In the genomic region with DNA sequence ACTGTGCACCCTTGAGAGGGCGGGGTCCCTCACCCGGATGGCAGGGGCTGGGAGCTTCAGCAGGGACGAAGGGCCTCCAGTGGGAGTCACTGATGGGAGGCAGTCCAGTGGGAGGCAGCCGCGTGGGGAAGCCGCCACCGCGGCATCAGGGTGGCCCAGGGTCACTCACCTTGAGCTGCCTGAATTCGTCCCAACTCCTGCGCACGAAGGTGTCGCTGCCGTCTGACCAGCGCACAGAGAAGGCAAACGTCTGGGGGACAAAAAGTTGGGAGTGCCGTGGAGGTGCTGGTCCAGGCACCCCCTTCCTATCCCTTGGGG, we compare ENCODE assay signal across 20 cellular contexts. TPM values are rescaled to one million over a fixed set of nuclear protein-coding genes. Genes with fewer than 3 reads are reported as not detected.
DNase-seq lines count a peak whose midpoint lies in the region; ATAC-seq and TF ChIP-seq lines count a peak whose summit lies in the region.
"Had no signal": no experiment of that assay in that cellular context is flagged by ENCODE, and none has a peak within 500 bp of the region (broad histone marks: within the 10 kb centered on the region; RNA-seq: fewer than 3 reads in every experiment).

No MANE protein-coding gene starts in this region.

- H3K14ac ChIP-seq in neuronal stem cell (ENCODE audit: low read length): no peak overlapping the region

- H3K9me3 Mint-ChIP-seq in GM23338 (no peaks in the 10 kb centered on the region), IgD-negative memory B cell (no peaks in the 10 kb centered on the region)
- H3K9me3 Mint-ChIP-seq: CD8-positive, alpha-beta T cell had no signal

- peak overlapping the region; percentile 89 for H3K4me2 ChIP-seq in GM23338
- H3K4me2 ChIP-seq in neuronal stem cell (ENCODE audit: insufficient read depth, low read length, poor library complexity, severe bottlenecking): no peak overlapping the region

- H4K91ac ChIP-seq in neuronal stem cell (ENCODE audit: low read depth, low read length, poor library complexity): no peak overlapping the region

- H3K4me1 ChIP-seq in GM23338 (ENCODE audit: insufficient read depth) (peaks cover 21% of the 10 kb centered on the region), esophagus (ENCODE audit: control insufficient read depth in 2 of 2, insufficient read depth in 2 of 2, low read length in 1 of 2) (peaks cover 5 to 52% of the 10 kb centered on the region in 2 donors), neuronal stem cell (ENCODE audit: control insufficient read depth in 2 of 2, insufficient read depth in 1 of 2, low read depth in 1 of 2, low read length in 2 of 2) (peaks cover 17 to 31% of the 10 kb centered on the region in 2 donors)

- peak overlapping the region; percentile 84 for H2AK5ac ChIP-seq in neuronal stem cell (ENCODE audit: low read depth, low read length)

- H2AFZ ChIP-seq in GM23338: 0 out of 2 replicates have a peak overlapping the region, but pooled peaks have one; percentile 38
- H2AFZ ChIP-seq in neuronal stem cell (ENCODE audit: low read length): no peak overlapping the region

- H3K9me3 ChIP-seq in esophagus (ENCODE audit: control insufficient read depth in 2 of 2, insufficient read depth in 1 of 2, low read depth in 1 of 2, low read length in 1 of 2) (no peaks in the 10 kb centered on the region), neuronal stem cell (replicated peaks in 1 of 2; ENCODE audit: control insufficient read depth in 2 of 2, insufficient read depth in 1 of 2, low read depth in 1 of 2, low read length in 2 of 2) (no peaks in the 10 kb centered on the region)
- H3K9me3 ChIP-seq: SJSA1 had no signal

- no peaks in the 10 kb centered on the region for H3K9me2 ChIP-seq in GM23338 (ENCODE audit: insufficient read depth)

- peaks cover 11% of the 10 kb centered on the region for H3K79me1 ChIP-seq in neuronal stem cell (ENCODE audit: low read depth, low read length)

- H3F3A ChIP-seq in GM23338 (replicated peaks; ENCODE audit: low read depth): peaks cover 34% of the 10 kb centered on the region

- H2BK120ac ChIP-seq in neuronal stem cell (ENCODE audit: low read depth, low read length): no peak overlapping the region

- ATAC-seq in GM23338: no peak
- ATAC-seq in HG03135 (IDR thresholded peaks at IDR 0.05; ENCODE audit: unreplicated experiment): no peak
- no peak for ATAC-seq in GM19035 (IDR thresholded peaks at IDR 0.05; ENCODE audit: unreplicated experiment)
- ATAC-seq: CD8-positive, alpha-beta T cell had no signal

- peaks cover 14% of the 10 kb centered on the region for H3K36me3 Mint-ChIP-seq in GM23338 (ENCODE audit: low read depth)
- H3K36me3 Mint-ChIP-seq in IgD-negative memory B cell: peaks cover 2% of the 10 kb centered on the region

- H2BK15ac ChIP-seq in neuronal stem cell (ENCODE audit: low read length): peak overlapping the region; percentile 49

- H3K36me3 ChIP-seq in GM23338 (ENCODE audit: insufficient read depth) (no peaks in the 10 kb centered on the region), esophagus (ENCODE audit: control insufficient read depth in 2 of 2, insufficient read depth in 2 of 2, low read length in 1 of 2) (peaks cover 5 to 32% of the 10 kb centered on the region in 2 donors), neuronal stem cell (replicated peaks in 1 of 2; ENCODE audit: control insufficient read depth in 2 of 2, insufficient read depth in 2 of 2, low read length in 2 of 2) (peaks cover 25 to 38% of the 10 kb centered on the region in 2 donors)

- H3K4ac ChIP-seq in neuronal stem cell (ENCODE audit: low read length): peak overlapping the region; percentile 76

- H3K4me3 Mint-ChIP-seq in GM23338 (peak overlapping the region; percentile 68), IgD-negative memory B cell (peak overlapping the region in 2 of 4 donors; percentile 5 to 79)
- H3K4me3 Mint-ChIP-seq: CD8-positive, alpha-beta T cell had no signal

- no peaks in the 10 kb centered on the region; the same call in none of the 2 replicates for H4K20me1 ChIP-seq in GM23338 (replicated peaks; ENCODE audit: insufficient read depth)

- peaks cover 47% of the 10 kb centered on the region for H3K27me3 Mint-ChIP-seq in GM23338 (ENCODE audit: insufficient read depth, low read depth, poor library complexity)
- peaks cover 20% of the 10 kb centered on the region for H3K27me3 Mint-ChIP-seq in IgD-negative memory B cell

- peak overlapping the region; percentile 68 for H3K4me3 ChIP-seq in GM23338
- peak overlapping the region; percentile 1 to 5 for H3K4me3 ChIP-seq in esophagus (ENCODE audit: low read depth in 1 of 2, low read length in 2 of 2)
- no peak overlapping the region for H3K4me3 ChIP-seq in neuronal stem cell (ENCODE audit: low read length in 2 of 2)
- H3K4me3 ChIP-seq: SJSA1 had no signal

- peak overlapping the region; percentile 73 for H2BK12ac ChIP-seq in neuronal stem cell (ENCODE audit: low read length)

- H3K27ac Mint-ChIP-seq in GM23338 (no peak overlapping the region), IgD-negative memory B cell (peak overlapping the region in 2 of 3 donors; percentile 46 to 78)
- H3K27ac Mint-ChIP-seq: CD8-positive, alpha-beta T cell had no signal

- peaks cover 4% of the 10 kb centered on the region; the same call in 1 of the 2 replicates for H3K79me2 ChIP-seq in GM23338 (replicated peaks; ENCODE audit: insufficient read depth)

- WGBS in esophagus, 2 donors: 17% methylated on average over 16 of the region's 16 CpGs
- no CpG with 5 or more reads among the region's 16 CpGs for WGBS in neuronal stem cell (ENCODE audit: extremely low coverage in 2 of 2, insufficient read length in 2 of 2, insufficient replicate concordance in 1 of 2), 2 donors

- H2BK5ac ChIP-seq in neuronal stem cell (ENCODE audit: low read length): no peak overlapping the region

- peak overlapping the region; percentile 99 for H3K23ac ChIP-seq in neuronal stem cell (ENCODE audit: low read depth, low read length, poor library complexity)

- H3K27me3 ChIP-seq in GM23338 (ENCODE audit: insufficient read depth): peaks cover 36% of the 10 kb centered on the region
- peaks cover 0 to 10% of the 10 kb centered on the region in 2 donors for H3K27me3 ChIP-seq in esophagus (ENCODE audit: control insufficient read depth in 1 of 2, insufficient read depth in 2 of 2, low read length in 2 of 2)
- peaks cover 0 to 50% (median 18%) of the 10 kb centered on the region in 3 experiments for H3K27me3 ChIP-seq in neuronal stem cell (ENCODE audit: control insufficient read depth in 3 of 3, insufficient read depth in 3 of 3, low read depth in 1 of 3, low read length in 3 of 3)

- DNase-seq in GM23338 (ENCODE audit: low spot score): no peak
- DNase-seq in neuronal stem cell (ENCODE audit: low spot score): no peak
- DNase-seq in NCI-H748 treated with DMSO at 0.1 percent for 48 hours (lab: John Stamatoyannopoulos, UW): no peak
- no peak for DNase-seq in Ammon's horn (ENCODE audit: low spot score)
- DNase-seq: DMS79, IMR-90, MV-4-11, NCI-H1417 treated with DMSO at 0.1 percent for 48 hours, NCI-H1930, NCI-H774, SW 1271 had no signal

- H4K8ac ChIP-seq in neuronal stem cell (ENCODE audit: low read depth, low read length): no peak overlapping the region

- H3K18ac ChIP-seq in neuronal stem cell (ENCODE audit: low read length): no peak overlapping the region

- no peak overlapping the region for H3K27ac ChIP-seq in GM23338 (ENCODE audit: low read depth)
- no peak overlapping the region for H3K27ac ChIP-seq in esophagus (ENCODE audit: low read depth in 2 of 2, low read length in 1 of 2)
- no peak overlapping the region for H3K27ac ChIP-seq in neuronal stem cell (replicated peaks; ENCODE audit: low read length)
- H3K27ac ChIP-seq: SJSA1 had no signal

- H3K9ac ChIP-seq in neuronal stem cell (ENCODE audit: low read depth, low read length, poor library complexity): no peak overlapping the region

- H3K4me1 Mint-ChIP-seq in GM23338: peaks cover 23% of the 10 kb centered on the region
- H3K4me1 Mint-ChIP-seq in IgD-negative memory B cell: peaks cover 0 to 5% (median 0%) of the 10 kb centered on the region in 3 donors

- no peak for TF ChIP-seq CTCF in GM23338 (conservative IDR thresholded peaks at IDR 0.05; ENCODE audit: low read depth in 2 of 2)

TF ChIP-seq in GM23338, 12 proteins besides CTCF, POLR2A, EP300 and RAD21 (continues in another document):
- TF ChIP-seq ZNF114 (CRISPR knock-in tag; IDR thresholded peaks at IDR 0.05) (no peak), ZNF331 (CRISPR knock-in tag; IDR thresholded peaks at IDR 0.05; ENCODE audit: low read depth) (no peak), CREB1 (CRISPR knock-in tag; IDR thresholded peaks at IDR 0.05; ENCODE audit: low read depth) (no peak), NANOG (IDR thresholded peaks at IDR 0.05; ENCODE audit: borderline replicate concordance) (no peak)

RNA-seq across cellular contexts. Expression of gene NOXO1, which starts 0.5 kb away (rescaled TPM):
- total RNA-seq in GM23338 (2014; rRNA removed; shearing (Covaris generic)): 1.2 and 2.0 TPM in 2 replicates
- 2.0 and 2.6 TPM in 2 replicates for polyA plus RNA-seq in GM23338 (2016; fragmentation: Nextera tagmentation; extraction: Ambion mirVana)
- polyA plus RNA-seq in IgD-negative memory B cell: not detected
- polyA plus RNA-seq in esophagus: 1 to 10 TPM; 2.7 to 9.3 TPM
- polyA plus RNA-seq in neuronal stem cell (2013, experiment 1 of 2): 0.14 TPM
- polyA plus RNA-seq in neuronal stem cell (2013, experiment 2 of 2): 0.08 TPM
- total RNA-seq: IMR-90 had no signal

RNA-seq across cellular contexts. Expression of gene GFER, which starts 3.3 kb away (rescaled TPM):
- 40.1 and 53.2 TPM in 2 replicates for total RNA-seq in GM23338 (2014; rRNA removed; shearing (Covaris generic))
- 64.5 and 68.5 TPM in 2 replicates for polyA plus RNA-seq in GM23338 (2016; fragmentation: Nextera tagmentation; extraction: Ambion mirVana)
- polyA plus RNA-seq in IgD-negative memory B cell: 39.0 TPM
- polyA plus RNA-seq in esophagus: 10 to 100 TPM; 13.1 to 23.1 TPM
- 32.3 TPM for polyA plus RNA-seq in neuronal stem cell (2013, experiment 1 of 2)
- 33.5 TPM for polyA plus RNA-seq in neuronal stem cell (2013, experiment 2 of 2)

RNA-seq across cellular contexts. Expression of gene TBL3, which starts 8.9 kb away (rescaled TPM):
- total RNA-seq in GM23338 (2014; rRNA removed; shearing (Covaris generic)): 122 and 157 TPM in 2 replicates
- 67.0 and 68.8 TPM in 2 replicates for polyA plus RNA-seq in GM23338 (2016; fragmentation: Nextera tagmentation; extraction: Ambion mirVana)
- 52.0 TPM for polyA plus RNA-seq in IgD-negative memory B cell
- 10 to 100 TPM; 56.6 to 59.0 TPM for polyA plus RNA-seq in esophagus
- 20.3 TPM for polyA plus RNA-seq in neuronal stem cell (2013, experiment 1 of 2)
- 19.7 TPM for polyA plus RNA-seq in neuronal stem cell (2013, experiment 2 of 2)

RNA-seq across cellular contexts. Expression of gene SYNGR3, which starts 9.0 kb away (rescaled TPM):
- total RNA-seq in GM23338 (2014; rRNA removed; shearing (Covaris generic)): 72.2 and 77.7 TPM in 2 replicates
- polyA plus RNA-seq in GM23338 (2016; fragmentation: Nextera tagmentation; extraction: Ambion mirVana): 44.7 and 45.4 TPM in 2 replicates
- polyA plus RNA-seq in IgD-negative memory B cell: 4.9 TPM
- polyA plus RNA-seq in esophagus: under 1 TPM; 0.06 to 0.36 TPM
- 17.3 TPM for polyA plus RNA-seq in neuronal stem cell (2013, experiment 1 of 2)
- 17.9 TPM for polyA plus RNA-seq in neuronal stem cell (2013, experiment 2 of 2)

RNA-seq across cellular contexts. Expression of gene RNF151, which starts 14.1 kb away (rescaled TPM):
- total RNA-seq in GM23338 (2014; rRNA removed; shearing (Covaris generic)): not detected in 2 replicates
- not detected in 2 replicates for polyA plus RNA-seq in GM23338 (2016; fragmentation: Nextera tagmentation; extraction: Ambion mirVana)
- not detected for polyA plus RNA-seq in IgD-negative memory B cell
- polyA plus RNA-seq in esophagus: under 1 TPM; 0.06 to 0.20 TPM
- not detected for polyA plus RNA-seq in neuronal stem cell (2013, experiment 1 of 2)
- polyA plus RNA-seq in neuronal stem cell (2013, experiment 2 of 2): not detected
- total RNA-seq: CD8-positive, alpha-beta T cell; IMR-90; LHCN-M2; NCI-H460; SJSA1 had no signal
- polyA plus RNA-seq: BJ, IMR-90 had no signal

Comparison
In these comparisons a context has a peak if more than half of its experiments do, and no peak if none do; other contexts are left out.
1. H3K4me3 ChIP-seq: peak in GM23338 (single experiment) and esophagus (2 of 2); none in neuronal stem cell (0 of 2).